8 cellular contexts compared by ENCODE assay signal in genomic region chr13:41059896-41060722, GRCh38. TPM values are rescaled to one million over a fixed set of nuclear protein-coding genes. Genes with fewer than 3 reads are reported as not detected.
DNase-seq lines count a peak whose midpoint lies in the region; FAIRE-seq and TF ChIP-seq lines count a peak whose summit lies in the region.

No MANE protein-coding gene starts in this region.

- CTCF ChIA-PET in OCI-LY7 (lab: Charles Lee; ENCODE audit: unreplicated experiment), result no interaction called here

- peak overlapping the region; percentile 97 for H3K9ac ChIP-seq in muscle layer of colon (ENCODE audit: low read length)

- peaks cover 86% of the 10 kb centered on the region for H3K79me2 ChIP-seq in OCI-LY7 (ENCODE audit: insufficient read depth, low read depth, low read length)

- peaks cover 13% of the 10 kb centered on the region; the same call in 1 of the 2 replicates for H3K36me3 ChIP-seq in OCI-LY7 (ENCODE audit: insufficient read depth, low read length)
- H3K36me3 ChIP-seq in esophagus (ENCODE audit: control insufficient read depth in 2 of 2, insufficient read depth in 2 of 2, low read length in 1 of 2), result no peaks in the 10 kb centered on the region
- H3K36me3 ChIP-seq in muscle layer of colon (ENCODE audit: insufficient read depth, low read length), result peaks cover under 1% of the 10 kb centered on the region

- H3K27ac ChIP-seq in OCI-LY7 (ENCODE audit: low read depth, low read length, poor library complexity, severe bottlenecking) (peak overlapping the region; percentile 83), esophagus (ENCODE audit: low read depth in 2 of 2, low read length in 1 of 2) (peak overlapping the region; percentile 99 to 100), muscle layer of colon (ENCODE audit: low read depth, low read length) (peak overlapping the region; percentile 95)

- POLR2A ChIA-PET in OCI-LY7 (lab: Charles Lee), result interaction anchor here (0.5 to 3.0 kb wide), 18 partner anchors 13 to 400 kb away, joined by 3 to 23 read pairs (median 3); partner anchors contain the start of gene ELF1

- WGBS in esophagus, 2 donors, result 0% methylated on average over 64 of the region's 64 CpGs

- H3K4me3 ChIP-seq in OCI-LY7 (ENCODE audit: low read depth, low read length, poor library complexity, severe bottlenecking) (peak overlapping the region; percentile 74), esophagus (ENCODE audit: low read depth in 1 of 2, low read length in 2 of 2) (peak overlapping the region; percentile 95 to 98), muscle layer of colon (ENCODE audit: low read depth in 1 of 2, low read length in 2 of 2) (peak overlapping the region; percentile 38 to 94)

- intact Hi-C loops in OCI-LY7 (cut with micrococcal nuclease; ENCODE audit: unreplicated experiment), result loop anchor here (1.0 to 5.0 kb wide), 8 partner anchors 41 to 442 kb away; partner anchors contain the start of genes ELF1, KBTBD6 and NAA16

- in situ Hi-C loops in Caki2 (cut with HindIII; ENCODE audit: low pct_unique_long_range_greater_than_20kb, low sequenced_read_pairs), result no loop called here

- no peaks in the 10 kb centered on the region for H4K20me1 ChIP-seq in OCI-LY7 (ENCODE audit: insufficient read depth, low read length)

- TF ChIP-seq CTCF in GM20000 (IDR thresholded peaks at IDR 0.05; ENCODE audit: extremely low read depth, missing control alignments) (peak; percentile 14), OCI-LY7 (conservative IDR thresholded peaks at IDR 0.05; ENCODE audit: low read length) (peak; percentile 72)

- H3K9me3 ChIP-seq in OCI-LY7 (ENCODE audit: low read length), result no peaks in the 10 kb centered on the region
- no peaks in the 10 kb centered on the region for H3K9me3 ChIP-seq in esophagus (ENCODE audit: control insufficient read depth in 2 of 2, insufficient read depth in 1 of 2, low read depth in 1 of 2, low read length in 1 of 2)
- no peaks in the 10 kb centered on the region for H3K9me3 ChIP-seq in muscle layer of colon (ENCODE audit: low read length)

- H3K27me3 ChIP-seq in esophagus (ENCODE audit: control insufficient read depth in 1 of 2, insufficient read depth in 2 of 2, low read length in 2 of 2) (no peaks in the 10 kb centered on the region), muscle layer of colon (ENCODE audit: control insufficient read depth in 1 of 2, insufficient read depth in 2 of 2, low read length in 2 of 2) (no peaks in the 10 kb centered on the region)

- peak overlapping the region; percentile 70; the same call in 1 of the 2 replicates for H2AFZ ChIP-seq in OCI-LY7 (ENCODE audit: low read length)

- H3K4me1 ChIP-seq in OCI-LY7 (ENCODE audit: insufficient read depth, low read length, poor library complexity, severe bottlenecking), result peaks cover 60% of the 10 kb centered on the region
- H3K4me1 ChIP-seq in esophagus (ENCODE audit: control insufficient read depth in 2 of 2, insufficient read depth in 2 of 2, low read length in 1 of 2), result no peaks in the 10 kb centered on the region
- peaks cover 64% of the 10 kb centered on the region for H3K4me1 ChIP-seq in muscle layer of colon (ENCODE audit: insufficient read depth, low read length)

- no TSS peak for BruUV-seq in OCI-LY7 (replicated peaks; lab: Mats Ljungman, UMichigan)

- peak overlapping the region; percentile 86 for H3K4me2 ChIP-seq in OCI-LY7 (ENCODE audit: low read length)

- DNase-seq in Caki2 (ENCODE audit: low read depth), result peak; percentile 93
- peak; percentile 83 for DNase-seq in GM20000 (ENCODE audit: low spot score)
- DNase-seq in HTR-8/SVneo (ENCODE audit: insufficient read length, low spot score), result peak; percentile 32
- DNase-seq in OCI-LY7 (ENCODE audit: low spot score), result peak; percentile 88
- DNase-seq in activated T-cell treated with anti-CD3 and anti-CD28 coated beads for 48 hours (ENCODE audit: low read depth), result peak; percentile 79
- DNase-seq in stimulated activated CD8-positive, alpha-beta memory T cell treated with anti-CD3 and anti-CD28 coated beads, Interleukin-4, amount 100 ng/mL, for 48 hours, result peak; percentile 84

- H3K9me2 ChIP-seq in OCI-LY7 (ENCODE audit: insufficient read depth, low read length), result no peaks in the 10 kb centered on the region

- FAIRE-seq in HTR-8/SVneo (lab: Jason Lieb, UNC), result no peak

RNA-seq across cellular contexts. Expression of gene WBP4, which starts 1.2 kb away (rescaled TPM):
- 3.5 and 6.9 TPM in 2 replicates for total RNA-seq in Caki2 (2014; rRNA removed; shearing (Covaris generic); ENCODE audit: low replicate concordance)
- 5.9 and 7.9 TPM in 2 replicates for total RNA-seq in OCI-LY7 (2014; rRNA removed; shearing (Covaris generic))
- total RNA-seq in OCI-LY7 (2022), result 7.3 and 8.6 TPM in 2 replicates
- 1 to 10 TPM; 7.8 to 9.5 TPM for polyA plus RNA-seq in esophagus

RNA-seq across cellular contexts. Expression of gene ELF1, which starts 41.0 kb away (rescaled TPM):
- 16.6 and 18.7 TPM in 2 replicates for total RNA-seq in Caki2 (2014; rRNA removed; shearing (Covaris generic); ENCODE audit: low replicate concordance)
- 106 and 111 TPM in 2 replicates for total RNA-seq in OCI-LY7 (2014; rRNA removed; shearing (Covaris generic))
- total RNA-seq in OCI-LY7 (2022), result 248 and 276 TPM in 2 replicates
- 10 to 100 TPM; 12.1 to 34.0 TPM for polyA plus RNA-seq in esophagus

Comparison
In these comparisons a context has a peak if more than half of its experiments do, and no peak if none do; other contexts are left out.
1. Peak in every context shown above with its lines: DNase-seq, H3K4me3 ChIP-seq and H3K27ac ChIP-seq.
2. DNase-seq: peak in every context shown above with its lines; median percentile 93 in Caki2; 88 in OCI-LY7; 84 in stimulated activated CD8-positive, alpha-beta memory T cell treated with anti-CD3 and anti-CD28 coated beads, Interleukin-4, amount 100 ng/mL, for 48 hours; 83 in GM20000; 79 in activated T-cell treated with anti-CD3 and anti-CD28 coated beads for 48 hours; 32 in HTR-8/SVneo.